Comparison of ENCODE assay signal across 11 cellular contexts in genomic region chr3:107643038-107643883, GRCh38.
DNase-seq lines count a peak whose midpoint lies in the region; ATAC-seq, FAIRE-seq and TF ChIP-seq lines count a peak whose summit lies in the region.
"Had no signal": no experiment of that assay in that cellular context is flagged by ENCODE, and none has a peak within 500 bp of the region (broad histone marks: within the 10 kb centered on the region; RNA-seq: fewer than 3 reads in every experiment).

No MANE protein-coding gene starts in this region.

- no peak overlapping the region for H3K4me3 Mint-ChIP-seq in endodermal cell
- H3K4me3 Mint-ChIP-seq: CD8-positive, alpha-beta memory T cell had no signal

- no peaks in the 10 kb centered on the region for H3K9me3 ChIP-seq in A549
- no peaks in the 10 kb centered on the region for H3K9me3 ChIP-seq in endodermal cell (ENCODE audit: control insufficient read depth, low read length)
- H3K9me3 ChIP-seq: right atrium auricular region had no signal

- no peak for TF ChIP-seq EP300 in A549 (IDR thresholded peaks at IDR 0.05)

- H3K36me3 Mint-ChIP-seq in endodermal cell (ENCODE audit: low read depth): peaks cover 4% of the 10 kb centered on the region

- ATAC-seq in A549 (peak; percentile 75 to 82), GM18907 (IDR thresholded peaks at IDR 0.05; ENCODE audit: unreplicated experiment) (peak; percentile 49), left ventricle myocardium superior (no peak)

- TF ChIP-seq POLR2A in A549 (IDR thresholded peaks at IDR 0.05; ENCODE audit: low read length) (no peak), NB4 (IDR thresholded peaks at IDR 0.05; ENCODE audit: extremely low read depth, insufficient read length) (no peak)

- H3K4me3 ChIP-seq in A549: no peak overlapping the region
- H3K4me3 ChIP-seq in NB4 (ENCODE audit: low read depth, low read length): no peak overlapping the region
- no peak overlapping the region for H3K4me3 ChIP-seq in endodermal cell (ENCODE audit: low read length)
- no peak overlapping the region for H3K4me3 ChIP-seq in coronary artery
- no peak overlapping the region for H3K4me3 ChIP-seq in dorsolateral prefrontal cortex
- H3K4me3 ChIP-seq: right atrium auricular region had no signal

- DNase-seq in A549 (ENCODE audit: low read depth in 1 of 2, low spot score in 1 of 2): peak in 1 of 2 experiments; percentile 16
- DNase-seq in NB4 (ENCODE audit: low read depth): peak; percentile 14
- peak; percentile 65 for DNase-seq in endodermal cell
- no peak for DNase-seq in coronary artery (ENCODE audit: low spot score)
- DNase-seq in dorsolateral prefrontal cortex: no peak
- no peak for DNase-seq in left ventricle myocardium superior
- no peak for DNase-seq in AG20443 (ENCODE audit: low spot score)
- DNase-seq: CD8-positive, alpha-beta memory T cell; NCI-H2107 had no signal

- POLR2A ChIA-PET in A549 (lab: Yijun Ruan, JAX): no interaction called here

- TF ChIP-seq CTCF in A549 (IDR thresholded peaks at IDR 0.05) (peak; percentile 20; the same call in 2 of the 3 replicates), NB4 (IDR thresholded peaks at IDR 0.05; ENCODE audit: low read depth, low read length) (no peak), endodermal cell (conservative IDR thresholded peaks at IDR 0.05) (peak; percentile 66), coronary artery (IDR thresholded peaks at IDR 0.05) (no peak), dorsolateral prefrontal cortex (IDR thresholded peaks at IDR 0.05 in 54 of 56, conservative IDR thresholded peaks at IDR 0.05 in 2 of 56; ENCODE audit: low read depth in 1 of 56, partially characterized antibody in 56 of 56) (peak in 9 of 56 donors; percentile 7 to 27 (median 15))

- no peak overlapping the region for H3K4me2 ChIP-seq in A549

- no peak overlapping the region for H3K27ac ChIP-seq in A549
- no peak overlapping the region for H3K27ac ChIP-seq in endodermal cell (ENCODE audit: low read depth, low read length)
- H3K27ac ChIP-seq in coronary artery: no peak overlapping the region
- no peak overlapping the region for H3K27ac ChIP-seq in dorsolateral prefrontal cortex
- H3K27ac ChIP-seq: right atrium auricular region had no signal

- 80% methylated on average over 6 of the region's 6 CpGs for WGBS in A549 (ENCODE audit: missing lambda C conversion rate)
- WGBS in endodermal cell (ENCODE audit: insufficient coverage in 1 of 2, insufficient read length in 1 of 2), 2 experiments: 77 to 79% methylated on average over 3 to 6 of the region's 6 CpGs

- peak overlapping the region; percentile 39 for H3K27ac Mint-ChIP-seq in endodermal cell

- H3K9ac ChIP-seq in endodermal cell (ENCODE audit: extremely low read depth, low read length, poor library complexity, severe bottlenecking): no peak overlapping the region

- CTCF ChIA-PET in A549 (lab: Yijun Ruan, JAX): interaction anchor here (0.6 to 1.3 kb wide), 9 partner anchors 10 to 99 kb away, joined by 3 to 8 read pairs (median 4); no protein-coding TSS in a partner anchor

- H3K27me3 ChIP-seq in endodermal cell (ENCODE audit: control insufficient read depth, insufficient read depth, low read length, poor library complexity, severe bottlenecking) (no peaks in the 10 kb centered on the region), dorsolateral prefrontal cortex (no peaks in the 10 kb centered on the region)
- H3K27me3 ChIP-seq: right atrium auricular region had no signal

- peaks cover 7% of the 10 kb centered on the region for H3K36me3 ChIP-seq in endodermal cell (ENCODE audit: control insufficient read depth, insufficient read depth, low read length)
- H3K36me3 ChIP-seq: right atrium auricular region had no signal

- H3K4me1 ChIP-seq in A549 (peaks cover 5% of the 10 kb centered on the region; the same call in 1 of the 3 replicates), endodermal cell (ENCODE audit: control insufficient read depth, insufficient read depth, low read length) (no peaks in the 10 kb centered on the region)

- FAIRE-seq in A549 (lab: Jason Lieb, UNC): no peak

- 0 out of 5 replicates have a peak, but pooled peaks of 1 of the 2 experiments have one; percentile 8 for TF ChIP-seq RAD21 in A549 (conservative IDR thresholded peaks at IDR 0.05 in 1 of 2, IDR thresholded peaks at IDR 0.05 in 1 of 2)

- H3K27me3 Mint-ChIP-seq in endodermal cell (ENCODE audit: insufficient read depth): no peaks in the 10 kb centered on the region
- H3K27me3 Mint-ChIP-seq: CD8-positive, alpha-beta memory T cell had no signal

- H3K9me3 Mint-ChIP-seq in endodermal cell: no peaks in the 10 kb centered on the region
- H3K9me3 Mint-ChIP-seq: CD8-positive, alpha-beta memory T cell had no signal

- peaks cover 9% of the 10 kb centered on the region for H3K4me1 Mint-ChIP-seq in endodermal cell

- intact Hi-C loops in dorsolateral prefrontal cortex (cut with DNase I) (no loop called here), left ventricle myocardium superior (cut with micrococcal nuclease) (no loop called here)

TF ChIP-seq in A549, 52 proteins besides CTCF, POLR2A, EP300 and RAD21:
- TF ChIP-seq FOSL2 (IDR thresholded peaks at IDR 0.05) (no peak), FOSL2 (CRISPR knock-in tag; IDR thresholded peaks at IDR 0.05) (no peak), POLR2AphosphoS2 (conservative IDR thresholded peaks at IDR 0.05; ENCODE audit: low read length) (no peak), SMC3 (IDR thresholded peaks at IDR 0.05) (0 out of 3 replicates have a peak, but pooled peaks have one; percentile 6), CBX8 (IDR thresholded peaks at IDR 0.05) (no peak)

Comparison
In these comparisons a context has a peak if more than half of its experiments do, and no peak if none do; other contexts are left out.
1. DNase-seq: peak in NB4 (single experiment) and endodermal cell (single experiment); none in coronary artery (single experiment), dorsolateral prefrontal cortex (0 of 10), left ventricle myocardium superior (single experiment) and AG20443 (single experiment).
2. CTCF ChIP-seq: peak in A549 (single experiment) and endodermal cell (single experiment); none in NB4 (single experiment) and coronary artery (single experiment).